ENCODE assay signal across 1 cellular context in the genomic region with DNA sequence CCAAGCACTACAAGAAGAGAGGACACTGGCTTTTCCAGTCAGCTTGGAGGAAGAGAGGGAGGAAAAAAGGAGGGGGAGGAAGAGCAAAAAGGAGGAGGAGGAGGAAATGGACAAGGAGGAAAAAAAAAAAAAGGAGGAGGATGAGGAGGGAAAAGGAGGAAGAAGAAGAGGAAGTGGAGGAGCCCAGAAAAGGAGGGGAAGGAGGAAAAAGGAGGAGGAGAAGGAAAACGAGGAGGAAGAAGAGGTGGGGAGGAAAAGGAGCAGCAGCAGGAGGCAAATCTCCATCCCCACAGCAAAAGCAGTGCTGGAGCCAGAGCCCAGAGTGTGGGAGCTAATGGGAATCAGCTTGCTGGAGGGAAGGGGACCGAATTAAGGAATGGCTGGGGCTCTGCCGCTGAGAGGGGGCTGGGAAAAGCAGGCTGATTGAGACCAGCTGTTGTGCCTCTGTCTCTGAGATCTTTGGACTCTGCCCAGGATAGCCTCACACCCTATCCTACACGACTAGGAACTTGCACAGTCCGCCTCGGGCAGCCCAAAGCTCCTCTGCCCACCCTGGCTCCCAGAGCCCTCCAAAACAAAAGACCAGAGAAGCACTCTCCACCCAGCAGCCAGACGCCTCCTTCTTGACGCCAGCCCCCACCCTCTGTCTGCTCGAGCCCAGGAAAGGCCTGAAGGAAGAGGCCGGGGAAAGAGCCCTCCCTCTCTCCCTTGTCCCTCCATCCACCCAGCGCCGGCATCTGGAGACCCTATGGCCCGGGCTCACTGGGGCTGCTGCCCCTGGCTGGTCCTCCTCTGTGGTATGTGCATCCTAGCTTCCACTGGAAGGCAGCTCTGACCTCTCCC.
A peak's percentile ranks its signal among the peaks of the same experiment; 100 is the strongest.
TF ChIP-seq lines count a peak whose summit lies in the region.

XPNPEP2 (plus strand) TSS at position 514 of the 843 bp plus-strand sequence; CDS start at position 749, 235 bp downstream.

TF ChIP-seq in HepG2, 621 proteins besides CTCF, POLR2A, EP300 and RAD21:
- TF ChIP-seq ZEB1 (IDR thresholded peaks at IDR 0.05; ENCODE audit: insufficient replicate concordance, low read depth) (no peak), SMAD3 (CRISPR knock-in tag; IDR thresholded peaks at IDR 0.05) (no peak), ZNF614 (CRISPR knock-in tag; IDR thresholded peaks at IDR 0.05; ENCODE audit: borderline replicate concordance) (no peak), ZMYM2 (CRISPR knock-in tag; IDR thresholded peaks at IDR 0.05) (no peak), ZNF20 (CRISPR knock-in tag; IDR thresholded peaks at IDR 0.05) (no peak), MXI1 (IDR thresholded peaks at IDR 0.05; ENCODE audit: borderline replicate concordance, low read depth, low read length) (no peak), STAT6 (CRISPR knock-in tag; IDR thresholded peaks at IDR 0.05; ENCODE audit: borderline replicate concordance) (no peak), ISX (CRISPR knock-in tag; conservative IDR thresholded peaks at IDR 0.05) (no peak), ZNF567 (CRISPR knock-in tag; IDR thresholded peaks at IDR 0.05; ENCODE audit: borderline replicate concordance) (no peak), ZNF234 (CRISPR knock-in tag; conservative IDR thresholded peaks at IDR 0.05) (no peak), XBP1 (CRISPR knock-in tag; IDR thresholded peaks at IDR 0.05) (no peak), RBFOX2 (IDR thresholded peaks at IDR 0.05; ENCODE audit: low read depth, low read length) (0 out of 2 replicates have a peak, but pooled peaks have one; percentile 15), HNF4A (CRISPR knock-in tag; IDR thresholded peaks at IDR 0.05) (peak; percentile 61), SIX4 (CRISPR knock-in tag; IDR thresholded peaks at IDR 0.05) (no peak), ZNF687 (CRISPR knock-in tag; IDR thresholded peaks at IDR 0.05) (peak; percentile 19; the same call in 1 of the 2 replicates), NPAS2 (CRISPR knock-in tag; IDR thresholded peaks at IDR 0.05; ENCODE audit: borderline replicate concordance) (no peak), ZNF772 (CRISPR knock-in tag; IDR thresholded peaks at IDR 0.05) (no peak), AGO1 (IDR thresholded peaks at IDR 0.05; ENCODE audit: low read depth, low read length, poor library complexity, severe bottlenecking) (no peak)
- TF ChIP-seq, protein P1, sequence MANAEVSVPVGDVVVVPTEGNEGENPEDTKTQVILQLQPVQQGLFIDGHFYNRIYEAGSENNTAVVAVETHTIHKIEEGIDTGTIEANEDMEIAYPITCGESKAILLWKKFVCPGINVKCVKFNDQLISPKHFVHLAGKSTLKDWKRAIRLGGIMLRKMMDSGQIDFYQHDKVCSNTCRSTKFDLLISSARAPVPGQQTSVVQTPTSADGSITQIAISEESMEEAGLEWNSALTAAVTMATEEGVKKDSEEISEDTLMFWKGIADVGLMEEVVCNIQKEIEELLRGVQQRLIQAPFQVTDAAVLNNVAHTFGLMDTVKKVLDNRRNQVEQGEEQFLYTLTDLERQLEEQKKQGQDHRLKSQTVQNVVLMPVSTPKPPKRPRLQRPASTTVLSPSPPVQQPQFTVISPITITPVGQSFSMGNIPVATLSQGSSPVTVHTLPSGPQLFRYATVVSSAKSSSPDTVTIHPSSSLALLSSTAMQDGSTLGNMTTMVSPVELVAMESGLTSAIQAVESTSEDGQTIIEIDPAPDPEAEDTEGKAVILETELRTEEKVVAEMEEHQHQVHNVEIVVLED (CRISPR knock-in tag; IDR thresholded peaks at IDR 0.05; ENCODE audit: borderline replicate concordance), result no peak
- TF ChIP-seq, protein P2, sequence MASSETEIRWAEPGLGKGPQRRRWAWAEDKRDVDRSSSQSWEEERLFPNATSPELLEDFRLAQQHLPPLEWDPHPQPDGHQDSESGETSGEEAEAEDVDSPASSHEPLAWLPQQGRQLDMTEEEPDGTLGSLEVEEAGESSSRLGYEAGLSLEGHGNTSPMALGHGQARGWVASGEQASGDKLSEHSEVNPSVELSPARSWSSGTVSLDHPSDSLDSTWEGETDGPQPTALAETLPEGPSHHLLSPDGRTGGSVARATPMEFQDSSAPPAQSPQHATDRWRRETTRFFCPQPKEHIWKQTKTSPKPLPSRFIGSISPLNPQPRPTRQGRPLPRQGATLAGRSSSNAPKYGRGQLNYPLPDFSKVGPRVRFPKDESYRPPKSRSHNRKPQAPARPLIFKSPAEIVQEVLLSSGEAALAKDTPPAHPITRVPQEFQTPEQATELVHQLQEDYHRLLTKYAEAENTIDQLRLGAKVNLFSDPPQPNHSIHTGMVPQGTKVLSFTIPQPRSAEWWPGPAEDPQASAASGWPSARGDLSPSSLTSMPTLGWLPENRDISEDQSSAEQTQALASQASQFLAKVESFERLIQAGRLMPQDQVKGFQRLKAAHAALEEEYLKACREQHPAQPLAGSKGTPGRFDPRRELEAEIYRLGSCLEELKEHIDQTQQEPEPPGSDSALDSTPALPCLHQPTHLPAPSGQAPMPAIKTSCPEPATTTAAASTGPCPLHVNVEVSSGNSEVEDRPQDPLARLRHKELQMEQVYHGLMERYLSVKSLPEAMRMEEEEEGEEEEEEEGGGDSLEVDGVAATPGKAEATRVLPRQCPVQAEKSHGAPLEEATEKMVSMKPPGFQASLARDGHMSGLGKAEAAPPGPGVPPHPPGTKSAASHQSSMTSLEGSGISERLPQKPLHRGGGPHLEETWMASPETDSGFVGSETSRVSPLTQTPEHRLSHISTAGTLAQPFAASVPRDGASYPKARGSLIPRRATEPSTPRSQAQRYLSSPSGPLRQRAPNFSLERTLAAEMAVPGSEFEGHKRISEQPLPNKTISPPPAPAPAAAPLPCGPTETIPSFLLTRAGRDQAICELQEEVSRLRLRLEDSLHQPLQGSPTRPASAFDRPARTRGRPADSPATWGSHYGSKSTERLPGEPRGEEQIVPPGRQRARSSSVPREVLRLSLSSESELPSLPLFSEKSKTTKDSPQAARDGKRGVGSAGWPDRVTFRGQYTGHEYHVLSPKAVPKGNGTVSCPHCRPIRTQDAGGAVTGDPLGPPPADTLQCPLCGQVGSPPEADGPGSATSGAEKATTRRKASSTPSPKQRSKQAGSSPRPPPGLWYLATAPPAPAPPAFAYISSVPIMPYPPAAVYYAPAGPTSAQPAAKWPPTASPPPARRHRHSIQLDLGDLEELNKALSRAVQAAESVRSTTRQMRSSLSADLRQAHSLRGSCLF (CRISPR knock-in tag; IDR thresholded peaks at IDR 0.05; ENCODE audit: borderline replicate concordance), result no peak
- TF ChIP-seq, protein P3, sequence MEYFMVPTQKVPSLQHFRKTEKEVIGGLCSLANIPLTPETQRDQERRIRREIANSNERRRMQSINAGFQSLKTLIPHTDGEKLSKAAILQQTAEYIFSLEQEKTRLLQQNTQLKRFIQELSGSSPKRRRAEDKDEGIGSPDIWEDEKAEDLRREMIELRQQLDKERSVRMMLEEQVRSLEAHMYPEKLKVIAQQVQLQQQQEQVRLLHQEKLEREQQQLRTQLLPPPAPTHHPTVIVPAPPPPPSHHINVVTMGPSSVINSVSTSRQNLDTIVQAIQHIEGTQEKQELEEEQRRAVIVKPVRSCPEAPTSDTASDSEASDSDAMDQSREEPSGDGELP (IDR thresholded peaks at IDR 0.05; ENCODE audit: borderline replicate concordance, low read depth), result peak; percentile 74; the same call in 1 of the 2 replicates
- TF ChIP-seq, protein P4, sequence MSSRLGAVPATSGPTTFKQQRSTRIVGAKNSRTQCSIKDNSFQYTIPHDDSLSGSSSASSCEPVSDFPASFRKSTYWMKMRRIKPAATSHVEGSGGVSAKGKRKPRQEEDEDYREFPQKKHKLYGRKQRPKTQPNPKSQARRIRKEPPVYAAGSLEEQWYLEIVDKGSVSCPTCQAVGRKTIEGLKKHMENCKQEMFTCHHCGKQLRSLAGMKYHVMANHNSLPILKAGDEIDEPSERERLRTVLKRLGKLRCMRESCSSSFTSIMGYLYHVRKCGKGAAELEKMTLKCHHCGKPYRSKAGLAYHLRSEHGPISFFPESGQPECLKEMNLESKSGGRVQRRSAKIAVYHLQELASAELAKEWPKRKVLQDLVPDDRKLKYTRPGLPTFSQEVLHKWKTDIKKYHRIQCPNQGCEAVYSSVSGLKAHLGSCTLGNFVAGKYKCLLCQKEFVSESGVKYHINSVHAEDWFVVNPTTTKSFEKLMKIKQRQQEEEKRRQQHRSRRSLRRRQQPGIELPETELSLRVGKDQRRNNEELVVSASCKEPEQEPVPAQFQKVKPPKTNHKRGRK (CRISPR knock-in tag; IDR thresholded peaks at IDR 0.05), result peak; percentile 57; the same call in 1 of the 2 replicates
